Comparison of ENCODE assay signal across 9 cellular contexts in the genomic region with DNA sequence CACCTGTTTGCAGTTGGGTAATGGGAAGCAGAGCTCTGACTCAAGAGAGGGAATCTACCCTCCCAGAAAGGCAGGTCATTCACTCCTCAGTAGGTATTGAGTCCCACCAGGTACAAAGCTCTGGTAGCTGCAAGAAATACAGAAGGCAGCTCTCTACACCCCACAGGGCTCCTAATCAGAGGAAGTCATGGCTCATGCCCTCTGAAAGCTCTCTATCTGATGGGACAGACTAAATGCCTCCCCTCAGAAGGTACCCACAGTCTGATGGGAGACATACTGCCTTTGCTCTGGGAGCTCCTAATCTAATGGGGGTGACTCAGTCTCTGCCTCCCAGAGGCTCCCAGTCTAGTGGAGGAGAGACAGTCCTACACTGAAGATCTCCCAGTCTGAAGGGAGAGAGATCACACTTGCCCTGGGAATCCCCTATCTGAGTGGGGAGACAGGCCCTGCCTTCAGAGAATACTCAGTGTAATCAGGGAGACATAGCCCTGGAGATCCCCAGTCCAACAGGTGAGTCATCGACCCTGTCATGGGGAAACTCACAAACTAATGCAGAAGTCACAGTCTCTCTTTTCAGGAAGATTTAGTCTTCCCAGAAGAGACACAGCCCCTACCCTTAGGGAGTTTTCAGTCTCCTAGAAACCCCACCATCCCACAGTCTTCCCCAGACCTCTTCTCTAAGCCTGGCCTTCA. TPM values are rescaled to one million over a fixed set of nuclear protein-coding genes. Genes with fewer than 3 reads are reported as not detected.
DNase-seq lines count a peak whose midpoint lies in the region; ATAC-seq and TF ChIP-seq lines count a peak whose summit lies in the region.
"Had no signal": no experiment of that assay in that cellular context is flagged by ENCODE, and none has a peak within 500 bp of the region (broad histone marks: within the 10 kb centered on the region; RNA-seq: fewer than 3 reads in every experiment).

No MANE protein-coding gene starts in this region.

- no peak overlapping the region for H3K27ac ChIP-seq in CD4-positive, CD25-positive, alpha-beta regulatory T cell (ENCODE audit: insufficient read depth, low read length, poor library complexity, severe bottlenecking)
- no peak overlapping the region for H3K27ac ChIP-seq in Peyer's patch

- no peaks in the 10 kb centered on the region for H3K36me3 ChIP-seq in CD4-positive, CD25-positive, alpha-beta regulatory T cell (ENCODE audit: control insufficient read depth, insufficient read depth, low read length)
- no peaks in the 10 kb centered on the region for H3K36me3 ChIP-seq in Peyer's patch
- H3K36me3 ChIP-seq: pancreas had no signal

- H3K36me3 Mint-ChIP-seq in CD4-positive, CD25-positive, alpha-beta regulatory T cell, result no peaks in the 10 kb centered on the region
- H3K36me3 Mint-ChIP-seq in dendritic cell treated with granulocyte-macrophage colony-stimulating factor and Interleukin-4, amounts not matched to agents 40 ng/mL and 50 ng/mL, for 4 days (ENCODE audit: low read depth), result no peaks in the 10 kb centered on the region

- DNase-seq in CD4-positive, CD25-positive, alpha-beta regulatory T cell, result no peak
- DNase-seq in anterior cingulate cortex (lab: John Stamatoyannopoulos, UW), result no peak
- DNase-seq in NCI-H1436 (lab: John Stamatoyannopoulos, UW), result no peak
- DNase-seq in 8988T, result no peak
- DNase-seq in Peyer's patch, result no peak

- no peaks in the 10 kb centered on the region for H3K27me3 Mint-ChIP-seq in CD4-positive, CD25-positive, alpha-beta regulatory T cell
- H3K27me3 Mint-ChIP-seq in dendritic cell treated with granulocyte-macrophage colony-stimulating factor and Interleukin-4, amounts not matched to agents 40 ng/mL and 50 ng/mL, for 4 days, result peaks cover 3% of the 10 kb centered on the region

- peak overlapping the region in 1 of 3 donors; percentile 54 for H3K27ac Mint-ChIP-seq in CD4-positive, CD25-positive, alpha-beta regulatory T cell
- H3K27ac Mint-ChIP-seq in dendritic cell treated with granulocyte-macrophage colony-stimulating factor and Interleukin-4, amounts not matched to agents 40 ng/mL and 50 ng/mL, for 4 days, result peak overlapping the region; percentile 5

- no peaks in the 10 kb centered on the region for H3K4me1 ChIP-seq in CD4-positive, CD25-positive, alpha-beta regulatory T cell (ENCODE audit: control insufficient read depth, insufficient read depth, low read length, poor library complexity, severe bottlenecking)
- H3K4me1 ChIP-seq in Peyer's patch, result no peaks in the 10 kb centered on the region
- H3K4me1 ChIP-seq: pancreas had no signal

- no peaks in the 10 kb centered on the region for H3K9me3 Mint-ChIP-seq in CD4-positive, CD25-positive, alpha-beta regulatory T cell
- no peaks in the 10 kb centered on the region for H3K9me3 Mint-ChIP-seq in dendritic cell treated with granulocyte-macrophage colony-stimulating factor and Interleukin-4, amounts not matched to agents 40 ng/mL and 50 ng/mL, for 4 days

- no peak for TF ChIP-seq POLR2A in Peyer's patch (IDR thresholded peaks at IDR 0.05)

- intact Hi-C loops in dendritic cell treated with granulocyte-macrophage colony-stimulating factor and Interleukin-4, amounts not matched to agents 40 ng/mL and 50 ng/mL, for 4 days (cut with micrococcal nuclease), result no loop called here

- no peak overlapping the region for H3K4me3 ChIP-seq in CD4-positive, CD25-positive, alpha-beta regulatory T cell (ENCODE audit: low read depth, low read length)
- no peak overlapping the region for H3K4me3 ChIP-seq in Peyer's patch
- H3K4me3 ChIP-seq: pancreas had no signal

- no peaks in the 10 kb centered on the region for H3K9me3 ChIP-seq in CD4-positive, CD25-positive, alpha-beta regulatory T cell (ENCODE audit: control insufficient read depth in 2 of 2, low read length in 2 of 2)
- H3K9me3 ChIP-seq in Peyer's patch, result no peaks in the 10 kb centered on the region
- H3K9me3 ChIP-seq: pancreas had no signal

- no peaks in the 10 kb centered on the region for H3K27me3 ChIP-seq in CD4-positive, CD25-positive, alpha-beta regulatory T cell (ENCODE audit: control insufficient read depth, insufficient read depth, low read length)
- no peaks in the 10 kb centered on the region for H3K27me3 ChIP-seq in Peyer's patch
- H3K27me3 ChIP-seq: pancreas had no signal

- peaks cover 0 to 2% (median 0%) of the 10 kb centered on the region in 4 donors for H3K4me1 Mint-ChIP-seq in CD4-positive, CD25-positive, alpha-beta regulatory T cell
- no peaks in the 10 kb centered on the region for H3K4me1 Mint-ChIP-seq in dendritic cell treated with granulocyte-macrophage colony-stimulating factor and Interleukin-4, amounts not matched to agents 40 ng/mL and 50 ng/mL, for 4 days (ENCODE audit: low read depth)

- H3K4me3 Mint-ChIP-seq in CD4-positive, CD25-positive, alpha-beta regulatory T cell, result no peak overlapping the region
- H3K4me3 Mint-ChIP-seq in dendritic cell treated with granulocyte-macrophage colony-stimulating factor and Interleukin-4, amounts not matched to agents 40 ng/mL and 50 ng/mL, for 4 days, result no peak overlapping the region

- no peak for TF ChIP-seq CTCF in Peyer's patch (IDR thresholded peaks at IDR 0.05)

- ATAC-seq in CD4-positive, CD25-positive, alpha-beta regulatory T cell (ENCODE audit: low read depth in 2 of 2), result peak; percentile 23 to 48
- peak; percentile 71 for ATAC-seq in GM19455 (IDR thresholded peaks at IDR 0.05; ENCODE audit: unreplicated experiment)
- peak; percentile 91 for ATAC-seq in HG03439 (IDR thresholded peaks at IDR 0.05; ENCODE audit: unreplicated experiment)

RNA-seq across cellular contexts. Expression of a gene that starts 23.7 kb away (rescaled TPM):
- not detected for total RNA-seq in CD4-positive, CD25-positive, alpha-beta regulatory T cell
- polyA plus RNA-seq in CD4-positive, CD25-positive, alpha-beta regulatory T cell, result not detected
- total RNA-seq in Peyer's patch, result not detected

RNA-seq across cellular contexts. Expression of a gene that starts 45.0 kb away (rescaled TPM):
- 0.96 TPM for total RNA-seq in CD4-positive, CD25-positive, alpha-beta regulatory T cell
- under 1 TPM in 3 of 4 donors, not detected in 1; 0.24 to 0.74 (median 0.54) TPM for polyA plus RNA-seq in CD4-positive, CD25-positive, alpha-beta regulatory T cell
- 100 to 1,000 TPM in 3 of 4 donors, 1 to 10 TPM in 1; 9.1 to 109 (median 104) TPM for total RNA-seq in Peyer's patch

Comparison
In these comparisons a context has a peak if more than half of its experiments do, and no peak if none do; other contexts are left out.
1. ATAC-seq: peak in every context shown above with its lines; median percentile 91 in HG03439; 71 in GM19455; 36 in CD4-positive, CD25-positive, alpha-beta regulatory T cell.